2 cellular contexts compared by ENCODE assay signal in the genomic region with DNA sequence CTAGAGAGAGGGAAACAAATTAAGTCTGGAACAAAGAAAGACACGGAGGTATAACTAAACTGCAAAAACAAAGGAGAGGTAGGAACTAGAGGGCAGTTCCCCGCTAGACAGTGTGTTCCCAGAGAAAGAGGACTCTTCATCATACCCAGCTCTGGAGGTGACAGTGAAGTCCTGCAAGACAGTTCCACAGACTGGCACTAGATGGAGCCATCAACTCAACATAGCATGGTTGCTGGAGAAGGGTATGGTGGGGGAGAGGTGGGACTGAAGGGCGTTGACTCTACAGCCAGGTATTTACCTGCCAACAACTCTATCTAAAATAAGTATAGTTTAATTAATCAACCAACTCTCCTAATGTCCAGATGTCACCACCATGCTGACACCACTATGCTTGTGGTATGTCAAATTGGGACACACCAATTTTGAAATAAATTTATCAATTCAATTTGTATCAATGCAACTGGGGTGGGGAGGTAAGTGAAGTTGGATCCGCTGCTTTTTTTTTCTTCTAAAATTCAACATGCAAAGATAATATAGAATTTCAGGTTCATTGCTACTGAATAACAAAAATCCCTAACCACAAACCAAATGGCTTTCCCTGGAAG.
A peak's percentile ranks its signal among the peaks of the same experiment; 100 is the strongest.
TF ChIP-seq lines count a peak whose summit lies in the region.

No MANE protein-coding gene starts in this region.

TF ChIP-seq in HEK293, 187 proteins besides CTCF, POLR2A, EP300 and RAD21 (continued from another document and continues in another):
- no peak for TF ChIP-seq ZSCAN5A (tag by site-specific recombination; IDR thresholded peaks at IDR 0.05)
- no peak for TF ChIP-seq ZNF394 (tag by site-specific recombination; IDR thresholded peaks at IDR 0.05; ENCODE audit: borderline replicate concordance)
- TF ChIP-seq ZNF654 (tag by site-specific recombination; IDR thresholded peaks at IDR 0.05; ENCODE audit: low read depth): peak; percentile 90
- TF ChIP-seq ZEB2 (tag by site-specific recombination; IDR thresholded peaks at IDR 0.05): 0 out of 2 replicates have a peak, but pooled peaks have one; percentile 37
- no peak for TF ChIP-seq GLI2 (tag by site-specific recombination; IDR thresholded peaks at IDR 0.05; ENCODE audit: borderline replicate concordance, low read depth)
- no peak for TF ChIP-seq ZNF350 (tag by site-specific recombination; IDR thresholded peaks at IDR 0.05)
- TF ChIP-seq, protein P1, sequence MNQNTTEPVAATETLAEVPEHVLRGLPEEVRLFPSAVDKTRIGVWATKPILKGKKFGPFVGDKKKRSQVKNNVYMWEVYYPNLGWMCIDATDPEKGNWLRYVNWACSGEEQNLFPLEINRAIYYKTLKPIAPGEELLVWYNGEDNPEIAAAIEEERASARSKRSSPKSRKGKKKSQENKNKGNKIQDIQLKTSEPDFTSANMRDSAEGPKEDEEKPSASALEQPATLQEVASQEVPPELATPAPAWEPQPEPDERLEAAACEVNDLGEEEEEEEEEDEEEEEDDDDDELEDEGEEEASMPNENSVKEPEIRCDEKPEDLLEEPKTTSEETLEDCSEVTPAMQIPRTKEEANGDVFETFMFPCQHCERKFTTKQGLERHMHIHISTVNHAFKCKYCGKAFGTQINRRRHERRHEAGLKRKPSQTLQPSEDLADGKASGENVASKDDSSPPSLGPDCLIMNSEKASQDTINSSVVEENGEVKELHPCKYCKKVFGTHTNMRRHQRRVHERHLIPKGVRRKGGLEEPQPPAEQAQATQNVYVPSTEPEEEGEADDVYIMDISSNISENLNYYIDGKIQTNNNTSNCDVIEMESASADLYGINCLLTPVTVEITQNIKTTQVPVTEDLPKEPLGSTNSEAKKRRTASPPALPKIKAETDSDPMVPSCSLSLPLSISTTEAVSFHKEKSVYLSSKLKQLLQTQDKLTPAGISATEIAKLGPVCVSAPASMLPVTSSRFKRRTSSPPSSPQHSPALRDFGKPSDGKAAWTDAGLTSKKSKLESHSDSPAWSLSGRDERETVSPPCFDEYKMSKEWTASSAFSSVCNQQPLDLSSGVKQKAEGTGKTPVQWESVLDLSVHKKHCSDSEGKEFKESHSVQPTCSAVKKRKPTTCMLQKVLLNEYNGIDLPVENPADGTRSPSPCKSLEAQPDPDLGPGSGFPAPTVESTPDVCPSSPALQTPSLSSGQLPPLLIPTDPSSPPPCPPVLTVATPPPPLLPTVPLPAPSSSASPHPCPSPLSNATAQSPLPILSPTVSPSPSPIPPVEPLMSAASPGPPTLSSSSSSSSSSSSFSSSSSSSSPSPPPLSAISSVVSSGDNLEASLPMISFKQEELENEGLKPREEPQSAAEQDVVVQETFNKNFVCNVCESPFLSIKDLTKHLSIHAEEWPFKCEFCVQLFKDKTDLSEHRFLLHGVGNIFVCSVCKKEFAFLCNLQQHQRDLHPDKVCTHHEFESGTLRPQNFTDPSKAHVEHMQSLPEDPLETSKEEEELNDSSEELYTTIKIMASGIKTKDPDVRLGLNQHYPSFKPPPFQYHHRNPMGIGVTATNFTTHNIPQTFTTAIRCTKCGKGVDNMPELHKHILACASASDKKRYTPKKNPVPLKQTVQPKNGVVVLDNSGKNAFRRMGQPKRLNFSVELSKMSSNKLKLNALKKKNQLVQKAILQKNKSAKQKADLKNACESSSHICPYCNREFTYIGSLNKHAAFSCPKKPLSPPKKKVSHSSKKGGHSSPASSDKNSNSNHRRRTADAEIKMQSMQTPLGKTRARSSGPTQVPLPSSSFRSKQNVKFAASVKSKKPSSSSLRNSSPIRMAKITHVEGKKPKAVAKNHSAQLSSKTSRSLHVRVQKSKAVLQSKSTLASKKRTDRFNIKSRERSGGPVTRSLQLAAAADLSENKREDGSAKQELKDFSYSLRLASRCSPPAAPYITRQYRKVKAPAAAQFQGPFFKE (tag by site-specific recombination; IDR thresholded peaks at IDR 0.05; ENCODE audit: borderline replicate concordance): no peak
- TF ChIP-seq, protein P2, sequence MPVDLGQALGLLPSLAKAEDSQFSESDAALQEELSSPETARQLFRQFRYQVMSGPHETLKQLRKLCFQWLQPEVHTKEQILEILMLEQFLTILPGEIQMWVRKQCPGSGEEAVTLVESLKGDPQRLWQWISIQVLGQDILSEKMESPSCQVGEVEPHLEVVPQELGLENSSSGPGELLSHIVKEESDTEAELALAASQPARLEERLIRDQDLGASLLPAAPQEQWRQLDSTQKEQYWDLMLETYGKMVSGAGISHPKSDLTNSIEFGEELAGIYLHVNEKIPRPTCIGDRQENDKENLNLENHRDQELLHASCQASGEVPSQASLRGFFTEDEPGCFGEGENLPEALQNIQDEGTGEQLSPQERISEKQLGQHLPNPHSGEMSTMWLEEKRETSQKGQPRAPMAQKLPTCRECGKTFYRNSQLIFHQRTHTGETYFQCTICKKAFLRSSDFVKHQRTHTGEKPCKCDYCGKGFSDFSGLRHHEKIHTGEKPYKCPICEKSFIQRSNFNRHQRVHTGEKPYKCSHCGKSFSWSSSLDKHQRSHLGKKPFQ (tag by site-specific recombination; IDR thresholded peaks at IDR 0.05): no peak
- TF ChIP-seq, protein P3, sequence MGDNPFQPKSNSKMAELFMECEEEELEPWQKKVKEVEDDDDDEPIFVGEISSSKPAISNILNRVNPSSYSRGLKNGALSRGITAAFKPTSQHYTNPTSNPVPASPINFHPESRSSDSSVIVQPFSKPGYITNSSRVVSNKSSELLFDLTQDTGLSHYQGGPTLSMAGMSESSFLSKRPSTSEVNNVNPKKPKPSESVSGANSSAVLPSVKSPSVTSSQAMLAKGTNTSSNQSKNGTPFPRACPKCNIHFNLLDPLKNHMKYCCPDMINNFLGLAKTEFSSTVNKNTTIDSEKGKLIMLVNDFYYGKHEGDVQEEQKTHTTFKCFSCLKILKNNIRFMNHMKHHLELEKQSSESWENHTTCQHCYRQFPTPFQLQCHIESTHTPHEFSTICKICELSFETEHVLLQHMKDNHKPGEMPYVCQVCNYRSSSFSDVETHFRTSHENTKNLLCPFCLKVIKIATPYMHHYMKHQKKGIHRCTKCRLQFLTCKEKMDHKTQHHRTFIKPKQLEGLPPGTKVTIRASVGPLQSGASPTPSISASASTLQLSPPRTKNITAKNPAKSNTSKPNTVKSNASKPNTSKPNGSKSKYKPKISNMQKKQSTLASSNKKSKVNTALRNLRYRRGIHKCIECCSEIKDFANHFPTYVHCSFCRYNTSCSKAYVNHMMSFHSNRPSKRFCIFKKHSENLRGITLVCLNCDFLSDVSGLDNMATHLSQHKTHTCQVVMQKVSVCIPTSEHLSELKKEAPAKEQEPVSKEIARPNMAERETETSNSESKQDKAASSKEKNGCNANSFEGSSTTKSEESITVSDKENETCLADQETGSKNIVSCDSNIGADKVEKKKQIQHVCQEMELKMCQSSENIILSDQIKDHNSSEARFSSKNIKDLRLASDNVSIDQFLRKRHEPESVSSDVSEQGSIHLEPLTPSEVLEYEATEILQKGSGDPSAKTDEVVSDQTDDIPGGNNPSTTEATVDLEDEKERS (tag by site-specific recombination; IDR thresholded peaks at IDR 0.05): no peak
- no peak for TF ChIP-seq ZNF140 (tag by site-specific recombination; IDR thresholded peaks at IDR 0.05)
- no peak for TF ChIP-seq ZNF514 (tag by site-specific recombination; IDR thresholded peaks at IDR 0.05)

TF ChIP-seq in GM12878, 131 proteins besides CTCF, POLR2A, EP300 and RAD21 (continued from another document):
- TF ChIP-seq ZBTB33 (IDR thresholded peaks at IDR 0.05): no peak
- no peak for TF ChIP-seq ZNF384 (IDR thresholded peaks at IDR 0.05; ENCODE audit: borderline replicate concordance, low read depth, low read length)
- TF ChIP-seq WRNIP1 (IDR thresholded peaks at IDR 0.05; ENCODE audit: borderline replicate concordance, low read depth, low read length): no peak
- TF ChIP-seq SMC3 (IDR thresholded peaks at IDR 0.05; ENCODE audit: borderline replicate concordance, low read length): peak; percentile 20; the same call in 1 of the 2 replicates
- TF ChIP-seq CBX5 (IDR thresholded peaks at IDR 0.05; ENCODE audit: low read depth): peak; percentile 86; the same call in 1 of the 2 replicates
- no peak for TF ChIP-seq MEF2A (IDR thresholded peaks at IDR 0.05; ENCODE audit: insufficient read depth, low read depth, low read length)
- TF ChIP-seq RAD51 (IDR thresholded peaks at IDR 0.05): no peak
- no peak for TF ChIP-seq YY1 (IDR thresholded peaks at IDR 0.05; ENCODE audit: low read depth, low read length)
- no peak for TF ChIP-seq ZNF274 (IDR thresholded peaks at IDR 0.05; ENCODE audit: insufficient read depth, insufficient read length)
- TF ChIP-seq, protein P4, sequence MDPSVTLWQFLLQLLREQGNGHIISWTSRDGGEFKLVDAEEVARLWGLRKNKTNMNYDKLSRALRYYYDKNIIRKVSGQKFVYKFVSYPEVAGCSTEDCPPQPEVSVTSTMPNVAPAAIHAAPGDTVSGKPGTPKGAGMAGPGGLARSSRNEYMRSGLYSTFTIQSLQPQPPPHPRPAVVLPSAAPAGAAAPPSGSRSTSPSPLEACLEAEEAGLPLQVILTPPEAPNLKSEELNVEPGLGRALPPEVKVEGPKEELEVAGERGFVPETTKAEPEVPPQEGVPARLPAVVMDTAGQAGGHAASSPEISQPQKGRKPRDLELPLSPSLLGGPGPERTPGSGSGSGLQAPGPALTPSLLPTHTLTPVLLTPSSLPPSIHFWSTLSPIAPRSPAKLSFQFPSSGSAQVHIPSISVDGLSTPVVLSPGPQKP (IDR thresholded peaks at IDR 0.05; ENCODE audit: low read depth, low read length): no peak
- no peak for TF ChIP-seq GATAD2B (conservative IDR thresholded peaks at IDR 0.05; ENCODE audit: low read depth)
